Comparison of ENCODE assay signal across 7 cellular contexts in the genomic region with DNA sequence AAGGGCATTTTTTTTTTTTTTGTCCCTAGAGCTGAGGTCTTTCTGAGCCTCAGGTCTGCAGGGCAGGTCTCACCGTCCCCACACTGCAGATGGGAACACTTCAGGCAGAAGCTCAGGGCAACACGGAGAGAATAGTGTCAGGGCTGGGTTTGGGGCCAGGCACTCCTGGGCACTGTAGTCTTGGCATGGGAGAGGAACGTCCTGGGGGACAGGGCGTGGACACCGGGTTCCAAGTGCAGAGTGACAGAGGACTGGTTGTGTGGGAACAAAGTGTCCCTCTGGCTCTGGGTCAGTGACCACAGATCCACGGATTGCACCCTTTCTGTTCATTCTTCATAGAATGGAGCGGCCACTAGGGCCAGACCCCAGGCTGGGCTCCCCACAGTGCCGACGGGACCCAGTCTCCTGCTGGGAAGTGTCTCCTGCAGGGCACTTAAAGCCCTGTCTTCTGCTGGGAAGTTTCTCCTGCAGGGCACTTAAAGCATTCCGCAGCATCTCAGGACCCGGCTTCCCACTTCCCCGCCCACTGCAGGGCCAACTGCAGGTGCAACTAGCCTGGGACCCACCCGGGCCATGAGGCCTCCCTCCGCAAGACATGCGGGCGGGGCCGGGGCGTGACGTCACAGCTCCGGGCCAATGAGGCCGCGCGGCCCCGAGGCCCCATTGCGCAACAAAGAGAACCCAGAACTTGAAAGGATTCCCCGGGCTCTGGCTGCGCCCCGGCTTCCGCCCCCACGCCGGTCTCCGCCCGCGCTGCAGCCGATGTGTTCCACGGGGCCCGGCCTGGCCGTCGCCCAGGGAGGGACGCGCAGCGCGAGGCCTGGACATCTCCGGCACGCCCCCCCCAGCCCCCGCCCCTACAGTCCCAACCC. TPM values are rescaled to one million over a fixed set of nuclear protein-coding genes. Genes with fewer than 3 reads are reported as not detected.
DNase-seq lines count a peak whose midpoint lies in the region; ATAC-seq and TF ChIP-seq lines count a peak whose summit lies in the region.

No MANE protein-coding gene starts in this region.

- no peaks in the 10 kb centered on the region for H3K36me3 ChIP-seq in uterus

- H3K4me1 Mint-ChIP-seq in IgD-negative memory B cell = peaks cover 0 to 4% (median 2%) of the 10 kb centered on the region in 3 donors
- H3K4me1 Mint-ChIP-seq in activated naive CD8-positive, alpha-beta T cell treated with anti-CD3 and anti-CD28 coated beads for 36 hours = no peaks in the 10 kb centered on the region

- peak in 1 of 4 experiments; percentile 4 for TF ChIP-seq CTCF in uterus (IDR thresholded peaks at IDR 0.05)

- H3K9me3 ChIP-seq in uterus = no peaks in the 10 kb centered on the region

- peaks cover 0 to 9% of the 10 kb centered on the region in 2 donors for H3K4me1 ChIP-seq in uterus

- intact Hi-C loops in left cardiac atrium (cut with DNase I) = no loop called here
- intact Hi-C loops in uterus (cut with DNase I; ENCODE audit: low total_unique reads) = no loop called here

- no peaks in the 10 kb centered on the region for H3K9me3 Mint-ChIP-seq in IgD-negative memory B cell
- no peaks in the 10 kb centered on the region for H3K9me3 Mint-ChIP-seq in activated naive CD8-positive, alpha-beta T cell treated with anti-CD3 and anti-CD28 coated beads for 36 hours

- TF ChIP-seq POLR2A in uterus (IDR thresholded peaks at IDR 0.05) = no peak

- H3K27ac Mint-ChIP-seq in IgD-negative memory B cell = no peak overlapping the region
- H3K27ac Mint-ChIP-seq in activated naive CD8-positive, alpha-beta T cell treated with anti-CD3 and anti-CD28 coated beads for 36 hours = no peak overlapping the region

- peak overlapping the region; percentile 43 to 47 for H3K4me3 ChIP-seq in uterus

- H3K36me3 Mint-ChIP-seq in IgD-negative memory B cell = peaks cover 2% of the 10 kb centered on the region
- no peaks in the 10 kb centered on the region for H3K36me3 Mint-ChIP-seq in activated naive CD8-positive, alpha-beta T cell treated with anti-CD3 and anti-CD28 coated beads for 36 hours

- peak overlapping the region; percentile 68 to 80 (median 76) for H3K4me3 Mint-ChIP-seq in IgD-negative memory B cell
- peak overlapping the region; percentile 18 for H3K4me3 Mint-ChIP-seq in activated naive CD8-positive, alpha-beta T cell treated with anti-CD3 and anti-CD28 coated beads for 36 hours

- peak; percentile 86 for DNase-seq in SW480 (ENCODE audit: low spot score)
- DNase-seq in activated naive CD8-positive, alpha-beta T cell treated with anti-CD3 and anti-CD28 coated beads for 36 hours = peak; percentile 84
- DNase-seq in left cardiac atrium = peak; percentile 92
- peak; percentile 78 for DNase-seq in retina
- peak; percentile 85 to 91 for DNase-seq in uterus

- peaks cover 10% of the 10 kb centered on the region for H3K27me3 Mint-ChIP-seq in IgD-negative memory B cell
- H3K27me3 Mint-ChIP-seq in activated naive CD8-positive, alpha-beta T cell treated with anti-CD3 and anti-CD28 coated beads for 36 hours = peaks cover 20% of the 10 kb centered on the region

- no peaks in the 10 kb centered on the region for H3K27me3 ChIP-seq in uterus

- peak; percentile 40 for ATAC-seq in GM18907 (IDR thresholded peaks at IDR 0.05; ENCODE audit: unreplicated experiment)
- peak; percentile 73 to 77 for ATAC-seq in left cardiac atrium

- H3K27ac ChIP-seq in uterus = peak overlapping the region; percentile 76 to 77

RNA-seq across cellular contexts. Expression of gene GPR153, which starts 1.2 kb away (rescaled TPM):
- 0.06 TPM for polyA plus RNA-seq in IgD-negative memory B cell
- under 1 TPM; 0.54 to 0.56 TPM for total RNA-seq in activated naive CD8-positive, alpha-beta T cell treated with anti-CD3 and anti-CD28 coated beads for 36 hours
- total RNA-seq in left cardiac atrium (10 to 100 TPM in 1 of 2 donors, 1 to 10 TPM in 1; 9.7 to 10.5 TPM), uterus (10 to 100 TPM in 2 of 4 donors, 1 to 10 TPM in 2; 5.6 to 22.1 (median 10.3) TPM)

RNA-seq across cellular contexts. Expression of gene HES3, which starts 15.7 kb away (rescaled TPM):
- polyA plus RNA-seq in IgD-negative memory B cell = not detected
- not detected for total RNA-seq in activated naive CD8-positive, alpha-beta T cell treated with anti-CD3 and anti-CD28 coated beads for 36 hours
- not detected for total RNA-seq in left cardiac atrium
- not detected for total RNA-seq in uterus

RNA-seq across cellular contexts. Expression of gene ICMT, which starts 24.0 kb away (rescaled TPM):
- polyA plus RNA-seq in IgD-negative memory B cell = 14.2 TPM
- 10 to 100 TPM; 57.4 to 58.1 TPM for total RNA-seq in activated naive CD8-positive, alpha-beta T cell treated with anti-CD3 and anti-CD28 coated beads for 36 hours
- total RNA-seq in left cardiac atrium (10 to 100 TPM; 56.9 to 61.1 TPM), uterus (10 to 100 TPM; 15.6 to 87.4 (median 57.7) TPM)

RNA-seq across cellular contexts. Expression of gene RNF207, which starts 53.8 kb away (rescaled TPM):
- 0.23 TPM for polyA plus RNA-seq in IgD-negative memory B cell
- total RNA-seq in activated naive CD8-positive, alpha-beta T cell treated with anti-CD3 and anti-CD28 coated beads for 36 hours = 1 to 10 TPM; 5.0 to 6.2 TPM
- total RNA-seq in left cardiac atrium (10 to 100 TPM; 35.8 to 38.3 TPM), uterus (10 to 100 TPM in 3 of 4 donors, 1 to 10 TPM in 1; 2.1 to 41.1 (median 20.5) TPM)

Comparison
In these comparisons a context has a peak if more than half of its experiments do, and no peak if none do; other contexts are left out.
1. Peak in every context shown above with its lines: DNase-seq, ATAC-seq, H3K4me3 ChIP-seq and H3K27ac ChIP-seq.
2. RNA of gene GPR153, which starts 1.2 kb away (total RNA-seq): 5.6 to 22.1 TPM in uterus and 9.7 to 10.5 TPM in left cardiac atrium; 0.54 to 0.56 TPM in activated naive CD8-positive, alpha-beta T cell treated with anti-CD3 and anti-CD28 coated beads for 36 hours; every median in the first group is over 4 times any median in the second.